8 cellular contexts compared by ENCODE assay signal in the genomic region with DNA sequence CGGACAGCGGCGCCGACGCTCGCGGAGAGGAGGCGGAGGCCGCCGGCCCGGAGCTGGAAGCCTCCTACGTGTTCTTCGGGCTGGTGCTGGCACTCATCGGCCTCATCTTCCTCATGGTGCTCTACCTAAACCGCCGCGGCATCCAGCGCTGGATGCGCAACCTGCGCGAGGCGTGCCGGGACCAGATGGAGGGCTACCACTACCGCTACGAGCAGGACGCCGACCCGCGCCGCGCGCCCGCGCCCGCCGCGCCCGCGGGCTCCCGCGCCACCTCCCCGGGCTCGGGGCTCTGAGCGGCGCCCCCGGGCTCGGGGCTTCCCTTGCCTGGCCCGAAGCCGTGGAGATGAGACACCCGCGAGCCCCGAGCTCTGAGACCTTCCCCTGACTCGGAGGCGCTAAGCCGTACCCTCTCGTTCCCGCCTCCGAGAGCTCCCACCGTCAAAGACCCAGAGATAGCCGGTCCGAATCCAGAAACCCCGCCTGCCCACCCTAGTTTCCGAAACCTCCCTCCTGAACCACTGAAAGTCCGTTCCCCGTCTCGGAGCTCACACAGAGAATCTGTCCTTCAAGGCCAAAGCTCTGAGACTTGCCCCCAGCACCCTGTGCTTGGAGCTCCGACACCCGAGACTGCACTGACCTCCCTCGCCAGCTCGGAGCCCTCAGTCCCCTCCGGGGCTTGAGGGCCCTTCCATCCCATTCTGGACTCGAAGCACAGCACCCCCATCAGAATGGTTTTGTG. TPM values are rescaled to one million over a fixed set of nuclear protein-coding genes. Genes with fewer than 3 reads are reported as not detected.
DNase-seq lines count a peak whose midpoint lies in the region; ATAC-seq and TF ChIP-seq lines count a peak whose summit lies in the region.

No MANE protein-coding gene starts in this region.

- peaks cover 47% of the 10 kb centered on the region for H3K27me3 Mint-ChIP-seq in activated naive CD8-positive, alpha-beta T cell treated with anti-CD3 and anti-CD28 coated beads for 36 hours
- H3K27me3 Mint-ChIP-seq in memory B cell = peaks cover 20% of the 10 kb centered on the region

- ATAC-seq in memory B cell (ENCODE audit: low read depth) = peak; percentile 45

- H3K9me3 Mint-ChIP-seq in activated naive CD8-positive, alpha-beta T cell treated with anti-CD3 and anti-CD28 coated beads for 36 hours = no peaks in the 10 kb centered on the region
- H3K9me3 Mint-ChIP-seq in memory B cell = no peaks in the 10 kb centered on the region

- H3K27ac Mint-ChIP-seq in activated naive CD8-positive, alpha-beta T cell treated with anti-CD3 and anti-CD28 coated beads for 36 hours = no peak overlapping the region
- H3K27ac Mint-ChIP-seq in memory B cell = no peak overlapping the region

- peaks cover 63% of the 10 kb centered on the region for H3K27me3 ChIP-seq in H7 (ENCODE audit: control insufficient read depth, insufficient read depth, low read length)

- peak overlapping the region; percentile 51 for H3K4me3 ChIP-seq in H7 (ENCODE audit: insufficient read depth, low read depth, low read length)

- DNase-seq in H7 = peak; percentile 61
- DNase-seq in activated naive CD8-positive, alpha-beta T cell treated with anti-CD3 and anti-CD28 coated beads for 36 hours = no peak
- DNase-seq in memory B cell (ENCODE audit: low spot score in 2 of 2) = no peak
- DNase-seq in HuH-7.5 (ENCODE audit: low spot score) = no peak
- no peak for DNase-seq in HPDE6-E6E7 (ENCODE audit: extremely low spot score)
- no peak for DNase-seq in SKM-1 (lab: John Stamatoyannopoulos, UW; ENCODE audit: unreplicated experiment)
- no peak for DNase-seq in DMS153 (lab: John Stamatoyannopoulos, UW)

- H3K4me1 Mint-ChIP-seq in activated naive CD8-positive, alpha-beta T cell treated with anti-CD3 and anti-CD28 coated beads for 36 hours = peaks cover 8% of the 10 kb centered on the region
- H3K4me1 Mint-ChIP-seq in memory B cell = peaks cover 7% of the 10 kb centered on the region

- TF ChIP-seq CTCF in 22Rv1 (IDR thresholded peaks at IDR 0.05) = peak; percentile 70

- H3K36me3 Mint-ChIP-seq in activated naive CD8-positive, alpha-beta T cell treated with anti-CD3 and anti-CD28 coated beads for 36 hours = no peaks in the 10 kb centered on the region
- no peaks in the 10 kb centered on the region for H3K36me3 Mint-ChIP-seq in memory B cell

- H3K4me3 Mint-ChIP-seq in activated naive CD8-positive, alpha-beta T cell treated with anti-CD3 and anti-CD28 coated beads for 36 hours = peak overlapping the region; percentile 76
- peak overlapping the region; percentile 81 for H3K4me3 Mint-ChIP-seq in memory B cell

- H3K27ac ChIP-seq in 22Rv1 = peak overlapping the region; percentile 71; the same call in 1 of the 2 replicates

- H3K36me3 ChIP-seq in H7 (replicated peaks; ENCODE audit: control insufficient read depth, insufficient read depth, low read length) = no peaks in the 10 kb centered on the region

RNA-seq across cellular contexts. Expression of a gene that starts 1.5 kb away (rescaled TPM):
- not detected in 2 replicates for total RNA-seq in H7 (2014; rRNA removed; shearing (Covaris generic))
- under 1 TPM; 0.20 to 0.45 TPM for total RNA-seq in activated naive CD8-positive, alpha-beta T cell treated with anti-CD3 and anti-CD28 coated beads for 36 hours
